In the genomic region with DNA sequence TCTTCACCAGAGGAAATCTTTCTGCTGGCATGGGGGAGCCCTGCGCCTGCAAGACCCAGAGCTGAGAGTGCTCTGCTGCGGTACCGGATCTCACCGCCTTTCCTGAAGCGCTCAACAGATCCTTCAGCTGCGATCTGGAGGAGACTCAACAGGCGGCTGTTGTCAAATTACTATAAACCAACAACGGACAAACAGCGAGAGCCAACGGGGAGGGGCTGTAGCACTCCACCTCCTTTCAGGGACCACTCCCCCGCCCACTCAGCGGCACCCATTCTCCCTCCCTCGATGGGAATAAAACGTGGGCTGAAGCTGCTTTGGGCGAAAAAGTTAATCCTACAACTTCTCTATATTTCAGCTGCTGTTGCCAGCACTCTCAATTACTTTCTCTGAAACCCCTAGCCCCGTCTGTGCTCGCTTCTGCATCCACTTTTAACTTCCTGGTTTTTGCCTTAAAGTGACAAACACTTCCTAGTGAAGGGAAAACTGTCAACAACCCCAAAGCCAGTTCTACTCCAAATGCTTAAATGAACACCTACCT, we compare ENCODE assay signal across 1 cellular context.
A peak's percentile ranks its signal among the peaks of the same experiment; 100 is the strongest.
TF ChIP-seq lines count a peak whose summit lies in the region.

A gene with protein sequence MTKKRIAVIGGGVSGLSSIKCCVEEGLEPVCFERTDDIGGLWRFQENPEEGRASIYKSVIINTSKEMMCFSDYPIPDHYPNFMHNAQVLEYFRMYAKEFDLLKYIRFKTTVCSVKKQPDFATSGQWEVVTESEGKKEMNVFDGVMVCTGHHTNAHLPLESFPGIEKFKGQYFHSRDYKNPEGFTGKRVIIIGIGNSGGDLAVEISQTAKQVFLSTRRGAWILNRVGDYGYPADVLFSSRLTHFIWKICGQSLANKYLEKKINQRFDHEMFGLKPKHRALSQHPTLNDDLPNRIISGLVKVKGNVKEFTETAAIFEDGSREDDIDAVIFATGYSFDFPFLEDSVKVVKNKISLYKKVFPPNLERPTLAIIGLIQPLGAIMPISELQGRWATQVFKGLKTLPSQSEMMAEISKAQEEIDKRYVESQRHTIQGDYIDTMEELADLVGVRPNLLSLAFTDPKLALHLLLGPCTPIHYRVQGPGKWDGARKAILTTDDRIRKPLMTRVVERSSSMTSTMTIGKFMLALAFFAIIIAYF (minus strand): TSS at position 147 of the 538 bp plus-strand sequence. CDS start 310 bp downstream, outside the sequence.

TF ChIP-seq in GM12878, 131 proteins besides CTCF, POLR2A, EP300 and RAD21 (continued from another document):
- TF ChIP-seq, protein P1, sequence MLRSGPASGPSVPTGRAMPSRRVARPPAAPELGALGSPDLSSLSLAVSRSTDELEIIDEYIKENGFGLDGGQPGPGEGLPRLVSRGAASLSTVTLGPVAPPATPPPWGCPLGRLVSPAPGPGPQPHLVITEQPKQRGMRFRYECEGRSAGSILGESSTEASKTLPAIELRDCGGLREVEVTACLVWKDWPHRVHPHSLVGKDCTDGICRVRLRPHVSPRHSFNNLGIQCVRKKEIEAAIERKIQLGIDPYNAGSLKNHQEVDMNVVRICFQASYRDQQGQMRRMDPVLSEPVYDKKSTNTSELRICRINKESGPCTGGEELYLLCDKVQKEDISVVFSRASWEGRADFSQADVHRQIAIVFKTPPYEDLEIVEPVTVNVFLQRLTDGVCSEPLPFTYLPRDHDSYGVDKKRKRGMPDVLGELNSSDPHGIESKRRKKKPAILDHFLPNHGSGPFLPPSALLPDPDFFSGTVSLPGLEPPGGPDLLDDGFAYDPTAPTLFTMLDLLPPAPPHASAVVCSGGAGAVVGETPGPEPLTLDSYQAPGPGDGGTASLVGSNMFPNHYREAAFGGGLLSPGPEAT (IDR thresholded peaks at IDR 0.05; ENCODE audit: low read depth) = peak; percentile 43; the same call in 1 of the 2 replicates
- TF ChIP-seq IKZF1 (conservative IDR thresholded peaks at IDR 0.05) (peak; percentile 56), ASH2L (IDR thresholded peaks at IDR 0.05; ENCODE audit: borderline replicate concordance, low read depth) (no peak), POLR2AphosphoS5 (IDR thresholded peaks at IDR 0.05; ENCODE audit: low read length) (no peak), NBN (IDR thresholded peaks at IDR 0.05) (0 out of 2 replicates have a peak, but pooled peaks have one; percentile 17), IKZF2 (IDR thresholded peaks at IDR 0.05) (peak in 1 of 2 experiments; percentile 32; a peak in 1 of 4 replicates), SMC3 (IDR thresholded peaks at IDR 0.05; ENCODE audit: borderline replicate concordance, low read length) (no peak)
TF ChIP-seq in GM12878: peak in this region for 5.
